10 cellular contexts compared by ENCODE assay signal in genomic region chr6:142820336-142821016, GRCh38.
DNase-seq lines count a peak whose midpoint lies in the region; ATAC-seq and TF ChIP-seq lines count a peak whose summit lies in the region.
"Had no signal": no experiment of that assay in that cellular context is flagged by ENCODE, and none has a peak within 500 bp of the region (broad histone marks: within the 10 kb centered on the region; RNA-seq: fewer than 3 reads in every experiment).

No MANE protein-coding gene starts in this region.

- peaks cover 57% of the 10 kb centered on the region for H3K79me2 ChIP-seq in osteoblast (ENCODE audit: insufficient read depth, low read length)

- peak overlapping the region; percentile 75 to 97 (median 94) for H3K27ac Mint-ChIP-seq in CD8-positive, alpha-beta memory T cell
- H3K27ac Mint-ChIP-seq in endodermal cell = no peak overlapping the region

- H3K4me3 Mint-ChIP-seq in CD8-positive, alpha-beta memory T cell = peak overlapping the region; percentile 81 to 91 (median 90)
- H3K4me3 Mint-ChIP-seq in endodermal cell = no peak overlapping the region

- peaks cover 69 to 84% (median 83%) of the 10 kb centered on the region in 3 donors for H3K4me1 Mint-ChIP-seq in CD8-positive, alpha-beta memory T cell
- peaks cover 5% of the 10 kb centered on the region for H3K4me1 Mint-ChIP-seq in endodermal cell

- TF ChIP-seq CTCF in coronary artery (IDR thresholded peaks at IDR 0.05) = no peak
- no peak for TF ChIP-seq CTCF in osteoblast (IDR thresholded peaks at IDR 0.05; ENCODE audit: extremely low read depth, low read depth, low read length)
- no peak for TF ChIP-seq CTCF in endodermal cell (conservative IDR thresholded peaks at IDR 0.05)

- H3K27ac ChIP-seq in CD8-positive, alpha-beta memory T cell (ENCODE audit: low read depth, low read length) = peak overlapping the region; percentile 21
- H3K27ac ChIP-seq in coronary artery (peak overlapping the region in 1 of 2 donors; percentile 46), osteoblast (ENCODE audit: low read depth, low read length) (peak overlapping the region; percentile 72), endodermal cell (ENCODE audit: low read depth, low read length) (no peak overlapping the region)
- H3K27ac ChIP-seq: RWPE1 had no signal

- H3K36me3 Mint-ChIP-seq in CD8-positive, alpha-beta memory T cell = peaks cover 10 to 21% (median 11%) of the 10 kb centered on the region in 3 donors
- no peaks in the 10 kb centered on the region for H3K36me3 Mint-ChIP-seq in endodermal cell (ENCODE audit: low read depth)

- H3K9me3 ChIP-seq in CD8-positive, alpha-beta memory T cell (ENCODE audit: low read length) = no peaks in the 10 kb centered on the region
- no peaks in the 10 kb centered on the region for H3K9me3 ChIP-seq in osteoblast (ENCODE audit: low read depth, low read length)
- no peaks in the 10 kb centered on the region for H3K9me3 ChIP-seq in endodermal cell (ENCODE audit: control insufficient read depth, low read length)

- peak overlapping the region; percentile 57 for H3K4me3 ChIP-seq in CD8-positive, alpha-beta memory T cell (ENCODE audit: low read length)
- H3K4me3 ChIP-seq in coronary artery (peak overlapping the region; percentile 68), osteoblast (ENCODE audit: insufficient read depth, low read length) (peak overlapping the region; percentile 62), endodermal cell (ENCODE audit: low read length) (no peak overlapping the region)

- no peaks in the 10 kb centered on the region for H3K27me3 ChIP-seq in CD8-positive, alpha-beta memory T cell (ENCODE audit: insufficient read depth, low read length, poor library complexity, severe bottlenecking)
- H3K27me3 ChIP-seq in osteoblast (ENCODE audit: insufficient read depth, low read length) (no peaks in the 10 kb centered on the region), endodermal cell (ENCODE audit: control insufficient read depth, insufficient read depth, low read length, poor library complexity, severe bottlenecking) (no peaks in the 10 kb centered on the region)

- H3K36me3 ChIP-seq in CD8-positive, alpha-beta memory T cell (ENCODE audit: insufficient read depth, low read length) = peaks cover 4% of the 10 kb centered on the region
- H3K36me3 ChIP-seq in osteoblast (ENCODE audit: insufficient read depth, low read length) (no peaks in the 10 kb centered on the region), endodermal cell (ENCODE audit: control insufficient read depth, insufficient read depth, low read length) (no peaks in the 10 kb centered on the region)

- no peak for DNase-seq in CD8-positive, alpha-beta memory T cell
- DNase-seq in NCI-H446 treated with DMSO at 0.1 percent for 48 hours (lab: John Stamatoyannopoulos, UW) (peak; percentile 83), coronary artery (ENCODE audit: low spot score) (no peak), osteoblast (ENCODE audit: insufficient read length, low spot score, missing footprints) (no peak), NCI-H1105 treated with DMSO at 0.1 percent for 48 hours (lab: John Stamatoyannopoulos, UW) (no peak), endodermal cell (no peak), GOT3 (lab: John Stamatoyannopoulos, UW) (no peak)
- DNase-seq: retina had no signal

- peaks cover 0 to 4% of the 10 kb centered on the region in 2 donors for H3K27me3 Mint-ChIP-seq in CD8-positive, alpha-beta memory T cell
- no peaks in the 10 kb centered on the region for H3K27me3 Mint-ChIP-seq in endodermal cell (ENCODE audit: insufficient read depth)

- CTCF ChIA-PET in CD8-positive, alpha-beta memory T cell (lab: Charles Lee) = interaction anchor here (1.1 to 1.8 kb wide), 5 partner anchors 18 to 128 kb away, joined by 3 to 4 read pairs (median 4); no protein-coding TSS in a partner anchor

- peaks cover 65% of the 10 kb centered on the region for H3K4me1 ChIP-seq in CD8-positive, alpha-beta memory T cell (ENCODE audit: insufficient read depth, low read length)
- H3K4me1 ChIP-seq in osteoblast (ENCODE audit: insufficient read depth, low read length) (peaks cover 15% of the 10 kb centered on the region), endodermal cell (ENCODE audit: control insufficient read depth, insufficient read depth, low read length) (no peaks in the 10 kb centered on the region)

- ATAC-seq in GM18867 (IDR thresholded peaks at IDR 0.05; ENCODE audit: unreplicated experiment) = no peak

- H3K9ac ChIP-seq in endodermal cell (ENCODE audit: extremely low read depth, low read length, poor library complexity, severe bottlenecking) = no peak overlapping the region

- peak overlapping the region; percentile 86 for H3K4me2 ChIP-seq in osteoblast (ENCODE audit: insufficient read depth, low read length)

- no peaks in the 10 kb centered on the region for H4K20me1 ChIP-seq in osteoblast (ENCODE audit: insufficient read depth, low read length)

- 91% methylated on average over 4 of the region's 4 CpGs for WGBS in endodermal cell (ENCODE audit: insufficient coverage in 1 of 2, insufficient read length in 1 of 2), 2 experiments

- peak overlapping the region; percentile 72 for H2AFZ ChIP-seq in osteoblast (ENCODE audit: low read length)

- POLR2A ChIA-PET in CD8-positive, alpha-beta memory T cell (lab: Charles Lee) = interaction anchor here (1.0 kb wide), 1 partner anchor 25 kb away, joined by 5 read pairs; no protein-coding TSS in a partner anchor

- H3K9me3 Mint-ChIP-seq in CD8-positive, alpha-beta memory T cell = no peaks in the 10 kb centered on the region
- H3K9me3 Mint-ChIP-seq in endodermal cell = no peaks in the 10 kb centered on the region
